1 cellular context compared by ENCODE assay signal in genomic region chr15:55802600-55803376, GRCh38.
TF ChIP-seq lines count a peak whose summit lies in the region.

No MANE protein-coding gene starts in this region.

TF ChIP-seq in WTC11, 78 proteins besides CTCF, POLR2A, EP300 and RAD21:
- TF ChIP-seq E2F1 (CRISPR knock-in tag; IDR thresholded peaks at IDR 0.05): no peak
- TF ChIP-seq, protein P1, sequence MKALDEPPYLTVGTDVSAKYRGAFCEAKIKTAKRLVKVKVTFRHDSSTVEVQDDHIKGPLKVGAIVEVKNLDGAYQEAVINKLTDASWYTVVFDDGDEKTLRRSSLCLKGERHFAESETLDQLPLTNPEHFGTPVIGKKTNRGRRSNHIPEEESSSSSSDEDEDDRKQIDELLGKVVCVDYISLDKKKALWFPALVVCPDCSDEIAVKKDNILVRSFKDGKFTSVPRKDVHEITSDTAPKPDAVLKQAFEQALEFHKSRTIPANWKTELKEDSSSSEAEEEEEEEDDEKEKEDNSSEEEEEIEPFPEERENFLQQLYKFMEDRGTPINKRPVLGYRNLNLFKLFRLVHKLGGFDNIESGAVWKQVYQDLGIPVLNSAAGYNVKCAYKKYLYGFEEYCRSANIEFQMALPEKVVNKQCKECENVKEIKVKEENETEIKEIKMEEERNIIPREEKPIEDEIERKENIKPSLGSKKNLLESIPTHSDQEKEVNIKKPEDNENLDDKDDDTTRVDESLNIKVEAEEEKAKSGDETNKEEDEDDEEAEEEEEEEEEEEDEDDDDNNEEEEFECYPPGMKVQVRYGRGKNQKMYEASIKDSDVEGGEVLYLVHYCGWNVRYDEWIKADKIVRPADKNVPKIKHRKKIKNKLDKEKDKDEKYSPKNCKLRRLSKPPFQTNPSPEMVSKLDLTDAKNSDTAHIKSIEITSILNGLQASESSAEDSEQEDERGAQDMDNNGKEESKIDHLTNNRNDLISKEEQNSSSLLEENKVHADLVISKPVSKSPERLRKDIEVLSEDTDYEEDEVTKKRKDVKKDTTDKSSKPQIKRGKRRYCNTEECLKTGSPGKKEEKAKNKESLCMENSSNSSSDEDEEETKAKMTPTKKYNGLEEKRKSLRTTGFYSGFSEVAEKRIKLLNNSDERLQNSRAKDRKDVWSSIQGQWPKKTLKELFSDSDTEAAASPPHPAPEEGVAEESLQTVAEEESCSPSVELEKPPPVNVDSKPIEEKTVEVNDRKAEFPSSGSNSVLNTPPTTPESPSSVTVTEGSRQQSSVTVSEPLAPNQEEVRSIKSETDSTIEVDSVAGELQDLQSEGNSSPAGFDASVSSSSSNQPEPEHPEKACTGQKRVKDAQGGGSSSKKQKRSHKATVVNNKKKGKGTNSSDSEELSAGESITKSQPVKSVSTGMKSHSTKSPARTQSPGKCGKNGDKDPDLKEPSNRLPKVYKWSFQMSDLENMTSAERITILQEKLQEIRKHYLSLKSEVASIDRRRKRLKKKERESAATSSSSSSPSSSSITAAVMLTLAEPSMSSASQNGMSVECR (CRISPR knock-in tag; IDR thresholded peaks at IDR 0.05; ENCODE audit: borderline replicate concordance): no peak
- TF ChIP-seq FOXJ3 (CRISPR knock-in tag; IDR thresholded peaks at IDR 0.05; ENCODE audit: borderline replicate concordance): no peak
- TF ChIP-seq TEAD4 (CRISPR knock-in tag; IDR thresholded peaks at IDR 0.05): no peak
- no peak for TF ChIP-seq ZNF232 (CRISPR knock-in tag; IDR thresholded peaks at IDR 0.05)
- no peak for TF ChIP-seq CBFB (CRISPR knock-in tag; IDR thresholded peaks at IDR 0.05; ENCODE audit: low read depth)
- TF ChIP-seq STAT6 (CRISPR knock-in tag; conservative IDR thresholded peaks at IDR 0.05; ENCODE audit: low read depth): no peak
- TF ChIP-seq ZNF121 (CRISPR knock-in tag; IDR thresholded peaks at IDR 0.05): no peak
- TF ChIP-seq ELF4 (CRISPR knock-in tag; IDR thresholded peaks at IDR 0.05; ENCODE audit: low read depth): no peak
